Comparison of ENCODE assay signal across 8 cellular contexts in genomic region chr2:170716851-170717598, GRCh38. TPM values are rescaled to one million over a fixed set of nuclear protein-coding genes. Genes with fewer than 3 reads are reported as not detected.
DNase-seq lines count a peak whose midpoint lies in the region; ATAC-seq, FAIRE-seq and TF ChIP-seq lines count a peak whose summit lies in the region.

No MANE protein-coding gene starts in this region.

- H3K56ac ChIP-seq in H1 (replicated peaks; ENCODE audit: insufficient read length, low read depth, low read length) (no peak overlapping the region), mesendoderm (ENCODE audit: low read length) (peak overlapping the region; percentile 80)

- CTCF ChIA-PET in CD4-positive, alpha-beta memory T cell (lab: Charles Lee; ENCODE audit: partially characterized antibody): no interaction called here
- CTCF ChIA-PET in SK-N-SH (lab: Yijun Ruan, JAX) (interaction anchor here (0.5 to 2.1 kb wide), 17 partner anchors 8 to 348 kb away, joined by 3 to 6 read pairs (median 3); partner anchors contain the start of gene GAD1), H1 (lab: Charles Lee; ENCODE audit: partially characterized antibody) (interaction anchor here (0.8 to 4.1 kb wide), 19 partner anchors 10 to 380 kb away, joined by 3 to 20 read pairs (median 4); partner anchors contain the start of genes ERICH2 and GAD1)

- no peaks in the 10 kb centered on the region for H3F3A ChIP-seq in SK-N-SH (replicated peaks; ENCODE audit: insufficient read depth)

- DNase-seq in CD4-positive, alpha-beta memory T cell: peak in 3 of 5 donors; percentile 24 to 32 (median 28)
- peak; percentile 90 for DNase-seq in SK-N-SH
- DNase-seq in H1 (ENCODE audit: low read depth in 1 of 2, low spot score in 2 of 2): peak; percentile 58 to 83
- peak; percentile 94 for DNase-seq in mesendoderm
- peak; percentile 68 to 90 for DNase-seq in upper lobe of left lung
- DNase-seq in hepatic stellate cell (ENCODE audit: low spot score): no peak

- H3K18ac ChIP-seq in H1 (ENCODE audit: extremely low read depth, low read length): 0 out of 2 replicates have a peak overlapping the region, but pooled peaks have one; percentile 13
- peak overlapping the region; percentile 83 for H3K18ac ChIP-seq in mesendoderm (ENCODE audit: low read length)

- TF ChIP-seq EP300 in SK-N-SH (IDR thresholded peaks at IDR 0.05; ENCODE audit: borderline replicate concordance in 1 of 2, low read depth in 1 of 2, low read length in 1 of 2) (no peak), H1 (IDR thresholded peaks at IDR 0.05; ENCODE audit: borderline replicate concordance in 1 of 2, low read depth in 2 of 2, low read length in 2 of 2) (0 out of 3 replicates have a peak, but pooled peaks of 1 of the 2 experiments have one; percentile 33), upper lobe of left lung (IDR thresholded peaks at IDR 0.05) (no peak)

- H3K36me3 ChIP-seq in CD4-positive, alpha-beta memory T cell (ENCODE audit: insufficient read depth, low read length): no peaks in the 10 kb centered on the region
- H3K36me3 ChIP-seq in SK-N-SH (replicated peaks in 1 of 2; ENCODE audit: control insufficient read depth in 1 of 2, insufficient read depth in 2 of 2, low read length in 1 of 2) (no peaks in the 10 kb centered on the region), H1 (ENCODE audit: control insufficient read depth in 2 of 4, insufficient read depth in 4 of 4, low read length in 3 of 4) (peaks cover 0 to 17% (median 0%) of the 10 kb centered on the region in 4 experiments; a peak in 2 of 8 replicates), mesendoderm (ENCODE audit: control insufficient read depth, insufficient read depth, low read length) (no peaks in the 10 kb centered on the region), upper lobe of left lung (no peaks in the 10 kb centered on the region)

- H3K14ac ChIP-seq in H1 (ENCODE audit: insufficient read length): no peak overlapping the region

- H4K5ac ChIP-seq in H1 (ENCODE audit: insufficient read length, low read depth, low read length) (no peak overlapping the region), mesendoderm (ENCODE audit: low read length) (no peak overlapping the region)

- peaks cover 16 to 41% (median 34%) of the 10 kb centered on the region in 4 donors for H3K4me1 Mint-ChIP-seq in CD4-positive, alpha-beta memory T cell

- TF ChIP-seq CTCF in SK-N-SH (IDR thresholded peaks at IDR 0.05) (peak; percentile 52), H1 (IDR thresholded peaks at IDR 0.05; ENCODE audit: control extremely low read depth in 1 of 3, insufficient read depth in 1 of 3, low read depth in 1 of 3, low read length in 3 of 3) (peak; percentile 72 to 88 (median 82)), upper lobe of left lung (IDR thresholded peaks at IDR 0.05) (peak; percentile 52 to 88 (median 64))

- H2BK20ac ChIP-seq in H1 (ENCODE audit: low read length): 0 out of 2 replicates have a peak overlapping the region, but pooled peaks have one; percentile 48

- WGBS in SK-N-SH (ENCODE audit: low lambda C conversion rate): 19% methylated on average over 34 of the region's 74 CpGs
- whole genome bisulfite sequencing in H1 (ENCODE audit: extremely low coverage in 1 of 2, insufficient coverage in 1 of 2, insufficient read length in 1 of 2, insufficient replicate concordance in 2 of 2, low coverage in 1 of 2, low lambda C conversion rate in 2 of 2, missing lambda C conversion rate in 1 of 2), 2 experiments: 33% methylated on average over 35 of the region's 74 CpGs; no CpG with 5 or more reads in 1 of the 2 experiments
- WGBS in mesendoderm (ENCODE audit: extremely low coverage, insufficient coverage, low lambda C conversion rate): no CpG with 5 or more reads among the region's 74 CpGs
- 20 to 42% methylated on average over 1 to 26 of the region's 74 CpGs for WGBS in upper lobe of left lung, 2 donors

- peaks cover 38% of the 10 kb centered on the region for H3K4me1 ChIP-seq in CD4-positive, alpha-beta memory T cell (ENCODE audit: insufficient read depth, low read length)
- H3K4me1 ChIP-seq in SK-N-SH (ENCODE audit: control insufficient read depth in 1 of 2, insufficient read depth in 2 of 2, low read depth in 1 of 2, low read length in 1 of 2) (peaks cover 0 to 9% of the 10 kb centered on the region in 2 experiments; a peak in 2 of 4 replicates), H1 (replicated peaks in 1 of 4; ENCODE audit: control insufficient read depth in 3 of 4, insufficient read depth in 4 of 4, low read length in 3 of 4) (peaks cover 0 to 40% (median 21%) of the 10 kb centered on the region in 4 experiments; a peak in 6 of 7 replicates), mesendoderm (ENCODE audit: control insufficient read depth, low read depth, low read length) (peaks cover 6% of the 10 kb centered on the region), upper lobe of left lung (peaks cover 29 to 48% (median 34%) of the 10 kb centered on the region in 4 donors)

- H2BK12ac ChIP-seq in H1 (ENCODE audit: low read depth, low read length): peak overlapping the region; percentile 97; the same call in 1 of the 2 replicates

- H4K8ac ChIP-seq in H1 (ENCODE audit: extremely low read depth, insufficient read depth, low read length): peak overlapping the region; percentile 79; the same call in 1 of the 2 replicates
- H4K8ac ChIP-seq in mesendoderm (ENCODE audit: low read depth, low read length): no peak overlapping the region

- no peaks in the 10 kb centered on the region for H3K9me3 ChIP-seq in CD4-positive, alpha-beta memory T cell (ENCODE audit: control insufficient read depth in 1 of 2, low read length in 2 of 2)
- H3K9me3 ChIP-seq in SK-N-SH (no peaks in the 10 kb centered on the region), H1 (ENCODE audit: insufficient read depth in 2 of 2, low read depth in 1 of 2, low read length in 1 of 2) (peaks cover 0 to 7% of the 10 kb centered on the region in 2 experiments; a peak in 1 of 4 replicates), upper lobe of left lung (no peaks in the 10 kb centered on the region)

- H2BK5ac ChIP-seq in H1 (ENCODE audit: low read depth, low read length): no peak overlapping the region
- H2BK5ac ChIP-seq in mesendoderm (ENCODE audit: low read length): peak overlapping the region; percentile 11

- POLR2A ChIA-PET in CD4-positive, alpha-beta memory T cell (lab: Charles Lee; ENCODE audit: partially characterized antibody): no interaction called here
- POLR2A ChIA-PET in SK-N-SH (lab: Yijun Ruan, JAX) (no interaction called here), H1 (lab: Charles Lee; ENCODE audit: partially characterized antibody) (interaction anchor here (1.1 to 1.8 kb wide), 3 partner anchors 28 to 347 kb away, joined by 3 to 4 read pairs (median 4); no protein-coding TSS in a partner anchor)

- peak overlapping the region in 7 of 8 donors; percentile 48 to 71 (median 61) for H3K4me3 Mint-ChIP-seq in CD4-positive, alpha-beta memory T cell

- peaks cover 3 to 4% of the 10 kb centered on the region in 2 donors for H3K36me3 Mint-ChIP-seq in CD4-positive, alpha-beta memory T cell

- TF ChIP-seq POLR2A in H1 (IDR thresholded peaks at IDR 0.05; ENCODE audit: control extremely low read depth in 1 of 2, low read depth in 2 of 2, low read length in 2 of 2) (no peak), upper lobe of left lung (IDR thresholded peaks at IDR 0.05) (no peak)

- peak overlapping the region; percentile 81; the same call in 1 of the 2 replicates for H2BK15ac ChIP-seq in H1 (ENCODE audit: low read length)
- no peak overlapping the region for H2BK15ac ChIP-seq in mesendoderm (replicated peaks; ENCODE audit: low read depth)

- no peak overlapping the region for H3K27ac ChIP-seq in CD4-positive, alpha-beta memory T cell (ENCODE audit: low read depth, low read length)
- H3K27ac ChIP-seq in SK-N-SH (ENCODE audit: low read depth in 2 of 2, low read length in 1 of 2): no peak overlapping the region
- no peak overlapping the region for H3K27ac ChIP-seq in H1 (ENCODE audit: low read depth, low read length)
- peak overlapping the region; percentile 93 for H3K27ac ChIP-seq in mesendoderm (ENCODE audit: low read depth, low read length)
- H3K27ac ChIP-seq in upper lobe of left lung: no peak overlapping the region

- no peaks in the 10 kb centered on the region for H3K9me2 ChIP-seq in SK-N-SH

- H2AK5ac ChIP-seq in H1 (ENCODE audit: low read depth, low read length) (no peak overlapping the region), mesendoderm (ENCODE audit: low read length) (no peak overlapping the region)

- H3K27ac Mint-ChIP-seq in CD4-positive, alpha-beta memory T cell: no peak overlapping the region

- H3K79me2 ChIP-seq in SK-N-SH (ENCODE audit: insufficient read depth) (no peaks in the 10 kb centered on the region), H1 (ENCODE audit: control insufficient read depth in 1 of 2, insufficient read depth in 2 of 2, low read length in 2 of 2) (no peaks in the 10 kb centered on the region), mesendoderm (ENCODE audit: control insufficient read depth, insufficient read depth, low read length) (peaks cover 29% of the 10 kb centered on the region)

- intact Hi-C loops in CD4-positive, alpha-beta memory T cell (cut with micrococcal nuclease): loop anchor here (5.0 kb wide), 1 partner anchor 100 kb away; the partner anchor contains the start of gene GAD1

- no peak overlapping the region for H3K4me2 ChIP-seq in SK-N-SH
- peak overlapping the region; percentile 72 to 73 for H3K4me2 ChIP-seq in H1 (ENCODE audit: insufficient read depth in 1 of 2, low read depth in 2 of 2, low read length in 2 of 2)
- H3K4me2 ChIP-seq in mesendoderm (ENCODE audit: low read length): peak overlapping the region; percentile 73

- H3K23me2 ChIP-seq in H1 (ENCODE audit: low read depth, low read length): peaks cover 24% of the 10 kb centered on the region; the same call in 1 of the 2 replicates

- peaks cover 0 to 10% (median 0%) of the 10 kb centered on the region in 8 donors for H3K9me3 Mint-ChIP-seq in CD4-positive, alpha-beta memory T cell

- no peak overlapping the region for H3K4me3 ChIP-seq in CD4-positive, alpha-beta memory T cell (ENCODE audit: low read length in 2 of 2)
- H3K4me3 ChIP-seq in SK-N-SH (ENCODE audit: low read depth in 2 of 2, low read length in 1 of 2): no peak overlapping the region
- peak overlapping the region in 3 of 4 experiments; percentile 1 to 55 (median 10); a peak in 4 of 8 replicates for H3K4me3 ChIP-seq in H1 (ENCODE audit: extremely low read depth in 1 of 4, insufficient read depth in 2 of 4, low read depth in 3 of 4, low read length in 4 of 4)
- peak overlapping the region; percentile 49 for H3K4me3 ChIP-seq in mesendoderm (ENCODE audit: low read length)
- H3K4me3 ChIP-seq in upper lobe of left lung: peak overlapping the region in 3 of 4 donors; percentile 47 to 62 (median 52)

- ATAC-seq in upper lobe of left lung (ENCODE audit: low FRiP score in 2 of 2) (peak in 1 of 2 donors; percentile 56), HG03439 (IDR thresholded peaks at IDR 0.05; ENCODE audit: unreplicated experiment) (no peak), GM18868 (IDR thresholded peaks at IDR 0.05; ENCODE audit: unreplicated experiment) (no peak)

- no peak overlapping the region for H2BK120ac ChIP-seq in H1 (replicated peaks; ENCODE audit: low read depth, low read length)
- H2BK120ac ChIP-seq in mesendoderm (ENCODE audit: low read depth, low read length): peak overlapping the region; percentile 34

- no peak overlapping the region for H4K91ac ChIP-seq in H1 (replicated peaks; ENCODE audit: insufficient read length, low read length)

- TF ChIP-seq RAD21 in SK-N-SH (IDR thresholded peaks at IDR 0.05; ENCODE audit: low read length): peak; percentile 30; the same call in 1 of the 2 replicates
- TF ChIP-seq RAD21 in H1 (IDR thresholded peaks at IDR 0.05 in 1 of 2, conservative IDR thresholded peaks at IDR 0.05 in 1 of 2; ENCODE audit: low read depth in 2 of 2, low read length in 2 of 2): peak; percentile 59 to 79

- H3K79me1 ChIP-seq in H1 (ENCODE audit: low read depth, low read length) (no peaks in the 10 kb centered on the region), mesendoderm (ENCODE audit: low read length) (no peaks in the 10 kb centered on the region)

- H4K20me1 ChIP-seq in SK-N-SH (ENCODE audit: insufficient read depth): no peaks in the 10 kb centered on the region
- peaks cover 4 to 6% of the 10 kb centered on the region in 2 experiments for H4K20me1 ChIP-seq in H1 (replicated peaks in 1 of 2; ENCODE audit: control insufficient read depth in 1 of 2, insufficient read depth in 2 of 2, low read length in 2 of 2)

- H3K4ac ChIP-seq in H1 (replicated peaks; ENCODE audit: insufficient read length, low read depth, low read length) (peak overlapping the region; percentile 78), mesendoderm (ENCODE audit: low read depth, low read length) (peak overlapping the region; percentile 98)

- H3K23ac ChIP-seq in H1 (ENCODE audit: insufficient read length) (no peak overlapping the region), mesendoderm (ENCODE audit: low read length) (peak overlapping the region; percentile 72)

- H3K9ac ChIP-seq in SK-N-SH (no peak overlapping the region), H1 (replicated peaks in 1 of 4; ENCODE audit: extremely low read depth in 1 of 4, low read depth in 3 of 4, low read length in 3 of 4) (no peak overlapping the region), mesendoderm (ENCODE audit: low read length) (peak overlapping the region; percentile 85)

- FAIRE-seq in H1 (lab: Jason Lieb, UNC): no peak

- H3K27me3 ChIP-seq in CD4-positive, alpha-beta memory T cell (ENCODE audit: insufficient read depth, low read length): peaks cover 39% of the 10 kb centered on the region
- H3K27me3 ChIP-seq in SK-N-SH (ENCODE audit: insufficient read depth) (peaks cover 61% of the 10 kb centered on the region), H1 (replicated peaks in 1 of 4; ENCODE audit: control insufficient read depth in 3 of 4, extremely low read depth in 1 of 4, insufficient read depth in 3 of 4, low read length in 3 of 4) (peaks cover 62 to 81% (median 76%) of the 10 kb centered on the region in 4 experiments), mesendoderm (ENCODE audit: insufficient read depth, low read length, poor library complexity) (no peaks in the 10 kb centered on the region), upper lobe of left lung (peaks cover 0 to 50% (median 32%) of the 10 kb centered on the region in 4 donors)

- no peak overlapping the region for H2AFZ ChIP-seq in SK-N-SH (ENCODE audit: low read depth)
- peak overlapping the region; percentile 60; the same call in 1 of the 2 replicates for H2AFZ ChIP-seq in H1 (ENCODE audit: low read length)

- H3K27me3 Mint-ChIP-seq in CD4-positive, alpha-beta memory T cell: peaks cover 44 to 51% of the 10 kb centered on the region in 2 donors

RNA-seq across cellular contexts. Expression of gene SP5, which starts 1.9 kb away (rescaled TPM):
- not detected for total RNA-seq in CD4-positive, alpha-beta memory T cell
- not detected for polyA plus RNA-seq in CD4-positive, alpha-beta memory T cell
- not detected in 2 replicates for polyA plus RNA-seq in SK-N-SH (2012; rRNA removed)
- polyA plus RNA-seq in SK-N-SH (2012; cell fraction: cytosol; rRNA removed): not detected in 2 replicates
- polyA plus RNA-seq in SK-N-SH (2012; cell fraction: nucleus; rRNA removed): not detected in 2 replicates
- total RNA-seq in H1 (2021; fragmentation: NEBNext Ultra II Directional; extraction: Animal tissue kit (Norgen Biotek cat#: 25700)): 0.31 TPM in 1 of 2 replicates, not detected in the other
- polyA plus RNA-seq in H1 (2011; rRNA removed): 0.17 and 0.46 TPM in 2 replicates
- 0.37 TPM for polyA plus RNA-seq in H1 (2011; cell fraction: cytosol; rRNA removed)
- polyA plus RNA-seq in H1 (2011; cell fraction: nucleus; rRNA removed): 0.36 TPM
- polyA plus RNA-seq in H1 (2012, experiment 1 of 2): 0.44 to 1.2 TPM (median 0.54 TPM) in 4 replicates
- polyA plus RNA-seq in H1 (2012, experiment 2 of 2): 0.75 TPM
- polyA plus RNA-seq in H1 (2013, experiment 1 of 2): 0.26 TPM
- 0.28 TPM for polyA plus RNA-seq in H1 (2013, experiment 2 of 2)
- not detected in 2 replicates for polyA minus RNA-seq in H1 (2011; rRNA and poly(A)+ RNA removed)
- not detected for polyA minus RNA-seq in H1 (2011; cell fraction: cytosol; rRNA and poly(A)+ RNA removed)
- polyA minus RNA-seq in H1 (2011; cell fraction: nucleus; rRNA and poly(A)+ RNA removed): not detected
- polyA plus RNA-seq in mesendoderm (2013, experiment 1 of 2): 176 TPM
- polyA plus RNA-seq in mesendoderm (2013, experiment 2 of 2): 197 TPM
- 1 to 10 TPM; 1.5 to 6.6 (median 4.4) TPM for total RNA-seq in upper lobe of left lung

RNA-seq across cellular contexts. Expression of gene ERICH2, which starts 53.2 kb away (rescaled TPM):
- total RNA-seq in CD4-positive, alpha-beta memory T cell: not detected
- polyA plus RNA-seq in CD4-positive, alpha-beta memory T cell: under 1 TPM in 1 of 2 donors, not detected in 1; 0.58 TPM
- polyA plus RNA-seq in SK-N-SH (2012; rRNA removed) (not detected in 2 replicates), H1 (2011; rRNA removed) (0.20 TPM in 1 of 2 replicates, not detected in the other)
- polyA plus RNA-seq in SK-N-SH (2012; cell fraction: cytosol; rRNA removed): not detected in 2 replicates
- not detected in 2 replicates for polyA plus RNA-seq in SK-N-SH (2012; cell fraction: nucleus; rRNA removed)
- 2.0 and 2.1 TPM in 2 replicates for total RNA-seq in H1 (2021; fragmentation: NEBNext Ultra II Directional; extraction: Animal tissue kit (Norgen Biotek cat#: 25700))
- polyA plus RNA-seq in H1 (2011; cell fraction: cytosol; rRNA removed): not detected
- not detected for polyA plus RNA-seq in H1 (2011; cell fraction: nucleus; rRNA removed)
- 0.66 to 2.6 TPM (median 1.9 TPM) in 4 replicates for polyA plus RNA-seq in H1 (2012, experiment 1 of 2)
- polyA plus RNA-seq in H1 (2012, experiment 2 of 2): 0.96 TPM
- polyA plus RNA-seq in H1 (2013, experiment 1 of 2): 1.5 TPM
- polyA plus RNA-seq in H1 (2013, experiment 2 of 2): 1.4 TPM
- polyA minus RNA-seq in H1 (2011; rRNA and poly(A)+ RNA removed): not detected in 2 replicates
- polyA minus RNA-seq in H1 (2011; cell fraction: cytosol; rRNA and poly(A)+ RNA removed): not detected
- polyA minus RNA-seq in H1 (2011; cell fraction: nucleus; rRNA and poly(A)+ RNA removed): not detected
- 4.9 TPM for polyA plus RNA-seq in mesendoderm (2013, experiment 1 of 2)
- polyA plus RNA-seq in mesendoderm (2013, experiment 2 of 2): 4.9 TPM
- 10 to 100 TPM in 1 of 6 donors, 1 to 10 TPM in 5; 1.6 to 19.7 (median 4.3) TPM for total RNA-seq in upper lobe of left lung

Comparison
In these comparisons a context has a peak if more than half of its experiments do, and no peak if none do; other contexts are left out.
1. H3K4me3 ChIP-seq: peak in H1 (3 of 4), mesendoderm (single experiment) and upper lobe of left lung (3 of 4); none in CD4-positive, alpha-beta memory T cell (0 of 2) and SK-N-SH (0 of 2).
2. Peak in every context shown above with its lines, with median percentiles within 50 percentile points of each other: CTCF ChIP-seq.